17 cellular contexts compared by ENCODE assay signal in genomic region chr1:61117283-61117682, GRCh38.
"Had no signal": no experiment of that assay in that cellular context is flagged by ENCODE, and none has a peak within 500 bp of the region (broad histone marks: within the 10 kb centered on the region; RNA-seq: fewer than 3 reads in every experiment).

No MANE protein-coding gene starts in this region.

- H3K4me3 Mint-ChIP-seq: activated B cell treated with CpG ODN at 0.5 μM for 24 hours; activated CD4-positive, alpha-beta memory T cell treated with anti-CD3 and anti-CD28 coated beads for 36 hours; activated naive CD8-positive, alpha-beta T cell treated with anti-CD3 and anti-CD28 coated beads, Interleukin-2, amount 10 ng/mL, durations not matched to agents 7 days and 5 days; central memory CD8-positive, alpha-beta T cell; naive thymus-derived CD4-positive, alpha-beta T cell; neural progenitor cell; stimulated activated memory B cell treated with anti-CD40 and anti-IgM and Interleukin-4, amounts not matched to agents 10 μg/mL and 1 μg/mL and 100 μg/mL, for 72 hours; T-cell had no signal

- ATAC-seq: naive thymus-derived CD4-positive, alpha-beta T cell; sciatic nerve; SK-N-SH treated with all-trans-retinoic acid at 6 μM for 48 hours; stimulated activated memory B cell treated with anti-CD40 and anti-IgM and Interleukin-4, amounts not matched to agents 10 μg/mL and 1 μg/mL and 100 μg/mL, for 72 hours; T-cell had no signal

- H3K9me3 Mint-ChIP-seq: activated B cell treated with CpG ODN at 0.5 μM for 24 hours; activated CD4-positive, alpha-beta memory T cell treated with anti-CD3 and anti-CD28 coated beads for 36 hours; central memory CD8-positive, alpha-beta T cell; neural progenitor cell; stimulated activated memory B cell treated with anti-CD40 and anti-IgM and Interleukin-4, amounts not matched to agents 10 μg/mL and 1 μg/mL and 100 μg/mL, for 72 hours; T-cell had no signal

- H3K4me3 ChIP-seq: neural progenitor cell had no signal

- H3K27me3 Mint-ChIP-seq: brain; central memory CD8-positive, alpha-beta T cell had no signal

- H3K27me3 ChIP-seq: neural progenitor cell had no signal

- H3K4me1 ChIP-seq: neural progenitor cell had no signal

- H3K27ac Mint-ChIP-seq: activated B cell treated with CpG ODN at 0.5 μM for 24 hours; activated CD4-positive, alpha-beta memory T cell treated with anti-CD3 and anti-CD28 coated beads for 36 hours; activated naive CD8-positive, alpha-beta T cell treated with anti-CD3 and anti-CD28 coated beads, Interleukin-2, amount 10 ng/mL, durations not matched to agents 7 days and 5 days; naive thymus-derived CD4-positive, alpha-beta T cell; neural progenitor cell; stimulated activated memory B cell treated with anti-CD40 and anti-IgM and Interleukin-4, amounts not matched to agents 10 μg/mL and 1 μg/mL and 100 μg/mL, for 72 hours; T-cell had no signal

- H3K4me1 Mint-ChIP-seq: activated B cell treated with CpG ODN at 0.5 μM for 24 hours; activated naive CD8-positive, alpha-beta T cell treated with anti-CD3 and anti-CD28 coated beads, Interleukin-2, amount 10 ng/mL, durations not matched to agents 7 days and 5 days; stimulated activated memory B cell treated with anti-CD40 and anti-IgM and Interleukin-4, amounts not matched to agents 10 μg/mL and 1 μg/mL and 100 μg/mL, for 72 hours; T-cell had no signal

- DNase-seq: activated B cell treated with CpG ODN at 0.5 μM for 24 hours; activated CD4-positive, alpha-beta memory T cell treated with anti-CD3 and anti-CD28 coated beads for 36 hours; activated CD4-positive, alpha-beta T cell treated with anti-CD3 and anti-CD28 coated beads for 4 hours; activated naive CD4-positive, alpha-beta T cell; activated naive CD8-positive, alpha-beta T cell treated with anti-CD3 and anti-CD28 coated beads, Interleukin-2, amount 10 ng/mL, durations not matched to agents 7 days and 5 days; activated T-cell treated with anti-CD3 and anti-CD28 coated beads for 4 hours; effector CD8-positive, alpha-beta T cell; glutamatergic neuron; naive thymus-derived CD4-positive, alpha-beta T cell; stimulated activated CD4-positive, alpha-beta T cell treated with anti-CD3 and anti-CD28 coated beads, Interleukin-4, amount 100 ng/mL, for 4 hours; T-cell had no signal

- H3K36me3 Mint-ChIP-seq: activated CD4-positive, alpha-beta memory T cell treated with anti-CD3 and anti-CD28 coated beads for 36 hours; stimulated activated memory B cell treated with anti-CD40 and anti-IgM and Interleukin-4, amounts not matched to agents 10 μg/mL and 1 μg/mL and 100 μg/mL, for 72 hours had no signal

- H3K27ac ChIP-seq: neural progenitor cell had no signal

- H3K36me3 ChIP-seq: neural progenitor cell had no signal
